17 cellular contexts compared by ENCODE assay signal in genomic region chr19:622666-623065, GRCh38. TPM values are rescaled to one million over a fixed set of nuclear protein-coding genes. Genes with fewer than 3 reads are reported as not detected.
A peak's percentile ranks its signal among the peaks of the same experiment; 100 is the strongest.
DNase-seq lines count a peak whose midpoint lies in the region; ATAC-seq, FAIRE-seq and TF ChIP-seq lines count a peak whose summit lies in the region.
"Had no signal": no experiment of that assay in that cellular context is flagged by ENCODE, and none has a peak within 500 bp of the region (broad histone marks: within the 10 kb centered on the region; RNA-seq: fewer than 3 reads in every experiment).

No MANE protein-coding gene starts in this region.

- peak overlapping the region; percentile 89 for H3K27ac ChIP-seq in astrocyte (ENCODE audit: low read depth, low read length)
- no peak overlapping the region for H3K27ac ChIP-seq in H1 (ENCODE audit: low read depth, low read length)

- CTCF ChIA-PET in H1 (lab: Charles Lee; ENCODE audit: partially characterized antibody), result interaction anchor here (1.4 to 2.0 kb wide), 4 partner anchors 9 to 115 kb away, joined by 4 to 6 read pairs (median 5); no protein-coding TSS in a partner anchor

- no peak overlapping the region for H3K18ac ChIP-seq in H1 (ENCODE audit: extremely low read depth, low read length)

- ATAC-seq in GM18907 (IDR thresholded peaks at IDR 0.05; ENCODE audit: unreplicated experiment), result no peak
- ATAC-seq: CD8-positive, alpha-beta T cell had no signal

- H3K9me3 ChIP-seq in astrocyte (ENCODE audit: insufficient read depth, low read depth, low read length), result no peaks in the 10 kb centered on the region
- H3K9me3 ChIP-seq in H1 (ENCODE audit: insufficient read depth in 2 of 2, low read depth in 1 of 2, low read length in 1 of 2), result no peaks in the 10 kb centered on the region

- H4K8ac ChIP-seq in H1 (ENCODE audit: extremely low read depth, insufficient read depth, low read length), result peak overlapping the region; percentile 51; the same call in 1 of the 2 replicates

- H3K79me1 ChIP-seq in H1 (ENCODE audit: low read depth, low read length), result no peaks in the 10 kb centered on the region

- H3K79me2 ChIP-seq in astrocyte (ENCODE audit: insufficient read depth, low read length) (no peaks in the 10 kb centered on the region), H1 (ENCODE audit: control insufficient read depth in 1 of 2, insufficient read depth in 2 of 2, low read length in 2 of 2) (no peaks in the 10 kb centered on the region; a peak in 1 of 4 replicates)

- H3K4ac ChIP-seq in H1 (replicated peaks; ENCODE audit: insufficient read length, low read depth, low read length), result no peak overlapping the region

- peaks cover 0 to 2% (median 0%) of the 10 kb centered on the region in 3 donors for H3K27me3 Mint-ChIP-seq in CD14-positive monocyte (ENCODE audit: low read depth in 3 of 3)
- H3K27me3 Mint-ChIP-seq in astrocyte (ENCODE audit: low read depth, unreplicated experiment), result no peaks in the 10 kb centered on the region

- H3K14ac ChIP-seq in H1 (ENCODE audit: insufficient read length), result no peak overlapping the region

- H4K5ac ChIP-seq in H1 (ENCODE audit: insufficient read length, low read depth, low read length), result no peak overlapping the region

- TF ChIP-seq CTCF in CD14-positive monocyte (IDR thresholded peaks at IDR 0.05) (no peak), astrocyte (IDR thresholded peaks at IDR 0.05; ENCODE audit: insufficient read depth, low read depth, low read length) (no peak), H1 (IDR thresholded peaks at IDR 0.05; ENCODE audit: control extremely low read depth in 1 of 3, insufficient read depth in 1 of 3, low read depth in 1 of 3, low read length in 3 of 3) (no peak)

- H4K91ac ChIP-seq in H1 (replicated peaks; ENCODE audit: insufficient read length, low read length), result no peak overlapping the region

- H3K4me3 Mint-ChIP-seq in CD14-positive monocyte, result no peak overlapping the region
- no peak overlapping the region for H3K4me3 Mint-ChIP-seq in astrocyte (ENCODE audit: unreplicated experiment)
- H3K4me3 Mint-ChIP-seq: CD8-positive, alpha-beta T cell had no signal

- 94% methylated on average over 37 of the region's 37 CpGs; no CpG with 5 or more reads in 1 of the 2 experiments for WGBS in H1 (ENCODE audit: extremely low coverage in 1 of 2, insufficient coverage in 1 of 2, insufficient read length in 1 of 2, insufficient replicate concordance in 2 of 2, low coverage in 1 of 2, low lambda C conversion rate in 2 of 2, missing lambda C conversion rate in 1 of 2), 2 experiments

- no peak overlapping the region for H2BK15ac ChIP-seq in H1 (ENCODE audit: low read length)

- H3K9me3 Mint-ChIP-seq in CD14-positive monocyte (peaks cover 0 to 19% (median 0%) of the 10 kb centered on the region in 7 donors), astrocyte (ENCODE audit: unreplicated experiment) (no peaks in the 10 kb centered on the region)
- H3K9me3 Mint-ChIP-seq: CD8-positive, alpha-beta T cell had no signal

- TF ChIP-seq RAD21 in H1 (IDR thresholded peaks at IDR 0.05 in 1 of 2, conservative IDR thresholded peaks at IDR 0.05 in 1 of 2; ENCODE audit: low read depth in 2 of 2, low read length in 2 of 2), result no peak

- H4K20me1 ChIP-seq in astrocyte (ENCODE audit: insufficient read depth, low read length) (peaks cover 5% of the 10 kb centered on the region), H1 (replicated peaks in 1 of 2; ENCODE audit: control insufficient read depth in 1 of 2, insufficient read depth in 2 of 2, low read length in 2 of 2) (peaks cover 3 to 13% of the 10 kb centered on the region in 2 experiments)

- intact Hi-C loops in CD14-positive monocyte (cut with micrococcal nuclease), result no loop called here

- H3K4me1 Mint-ChIP-seq in CD14-positive monocyte (no peaks in the 10 kb centered on the region), astrocyte (ENCODE audit: low read depth, unreplicated experiment) (peaks cover 8% of the 10 kb centered on the region)

- H2BK12ac ChIP-seq in H1 (ENCODE audit: low read depth, low read length), result no peak overlapping the region

- H3K56ac ChIP-seq in H1 (replicated peaks; ENCODE audit: insufficient read length, low read depth, low read length), result no peak overlapping the region

- H2BK120ac ChIP-seq in H1 (replicated peaks; ENCODE audit: low read depth, low read length), result no peak overlapping the region

- H2AK5ac ChIP-seq in H1 (ENCODE audit: low read depth, low read length), result no peak overlapping the region

- no peaks in the 10 kb centered on the region for H3K36me3 ChIP-seq in astrocyte (ENCODE audit: insufficient read depth, low read length)
- H3K36me3 ChIP-seq in H1 (ENCODE audit: control insufficient read depth in 2 of 4, insufficient read depth in 4 of 4, low read length in 3 of 4), result peaks cover 4 to 60% (median 35%) of the 10 kb centered on the region in 4 experiments; a peak in 7 of 8 replicates

- TF ChIP-seq POLR2A in H1 (IDR thresholded peaks at IDR 0.05; ENCODE audit: control extremely low read depth in 1 of 2, low read depth in 2 of 2, low read length in 2 of 2), result no peak

- no peak for TF ChIP-seq EP300 in H1 (IDR thresholded peaks at IDR 0.05; ENCODE audit: borderline replicate concordance in 1 of 2, low read depth in 2 of 2, low read length in 2 of 2)

- POLR2A ChIA-PET in H1 (lab: Charles Lee; ENCODE audit: partially characterized antibody), result interaction anchor here (0.7 to 2.0 kb wide), 7 partner anchors 10 to 191 kb away, joined by 3 to 4 read pairs (median 3); no protein-coding TSS in a partner anchor

- no peak overlapping the region for H3K23ac ChIP-seq in H1 (ENCODE audit: insufficient read length)

- H2BK5ac ChIP-seq in H1 (ENCODE audit: low read depth, low read length), result no peak overlapping the region

- DNase-seq in CD14-positive monocyte (ENCODE audit: low spot score) (peak; percentile 39), astrocyte (ENCODE audit: low read depth) (no peak), H1 (ENCODE audit: low read depth in 1 of 2, low spot score in 2 of 2) (no peak), NOMO-1 (lab: John Stamatoyannopoulos, UW; ENCODE audit: unreplicated experiment in 2 of 2) (no peak), hepatic stellate cell (ENCODE audit: low spot score) (no peak)
- no peak for DNase-seq in activated naive CD4-positive, alpha-beta T cell treated with Interleukin-2 at 50 U/mL for 16 hours
- DNase-seq: AML-193; Calu3; CD8-positive, alpha-beta T cell; DMS79 treated with DMSO at 0.1 percent for 48 hours; GF-D8; HCEC 1CT had no signal

- H3K27ac Mint-ChIP-seq in CD14-positive monocyte (no peak overlapping the region), astrocyte (ENCODE audit: unreplicated experiment) (no peak overlapping the region)
- H3K27ac Mint-ChIP-seq: CD8-positive, alpha-beta T cell had no signal

- H3K4me1 ChIP-seq in astrocyte (ENCODE audit: insufficient read depth, low read length) (peaks cover 19% of the 10 kb centered on the region), H1 (replicated peaks in 1 of 4; ENCODE audit: control insufficient read depth in 3 of 4, insufficient read depth in 4 of 4, low read length in 3 of 4) (no peaks in the 10 kb centered on the region)

- no peak for FAIRE-seq in astrocyte (lab: Jason Lieb, UNC)
- FAIRE-seq in H1 (lab: Jason Lieb, UNC), result no peak
- FAIRE-seq: A204.1, GM19239 had no signal

- no peak overlapping the region for H3K4me2 ChIP-seq in astrocyte (ENCODE audit: low read length)
- H3K4me2 ChIP-seq in H1 (ENCODE audit: insufficient read depth in 1 of 2, low read depth in 2 of 2, low read length in 2 of 2), result no peak overlapping the region

- H3K9ac ChIP-seq in astrocyte (ENCODE audit: low read length), result no peak overlapping the region
- no peak overlapping the region for H3K9ac ChIP-seq in H1 (replicated peaks in 1 of 4; ENCODE audit: extremely low read depth in 1 of 4, low read depth in 3 of 4, low read length in 3 of 4)

- no peaks in the 10 kb centered on the region for H3K27me3 ChIP-seq in astrocyte (ENCODE audit: insufficient read depth, low read length)
- H3K27me3 ChIP-seq in H1 (replicated peaks in 1 of 4; ENCODE audit: control insufficient read depth in 3 of 4, extremely low read depth in 1 of 4, insufficient read depth in 3 of 4, low read length in 3 of 4), result no peaks in the 10 kb centered on the region

- H2BK20ac ChIP-seq in H1 (ENCODE audit: low read length), result no peak overlapping the region

- H3K36me3 Mint-ChIP-seq in CD14-positive monocyte (peaks cover 38 to 68% of the 10 kb centered on the region in 2 donors), astrocyte (ENCODE audit: low read depth, unreplicated experiment) (peaks cover 6% of the 10 kb centered on the region)

- H3K23me2 ChIP-seq in H1 (ENCODE audit: low read depth, low read length), result no peaks in the 10 kb centered on the region

- H2AFZ ChIP-seq in astrocyte (ENCODE audit: low read depth, low read length) (no peak overlapping the region), H1 (ENCODE audit: low read length) (no peak overlapping the region)

- no peak overlapping the region for H3K4me3 ChIP-seq in astrocyte (ENCODE audit: insufficient read depth, low read depth, low read length)
- H3K4me3 ChIP-seq in H1 (ENCODE audit: extremely low read depth in 1 of 4, insufficient read depth in 2 of 4, low read depth in 3 of 4, low read length in 4 of 4), result no peak overlapping the region

RNA-seq across cellular contexts. Expression of gene POLRMT, which starts 10.7 kb away (rescaled TPM):
- 10 to 100 TPM; 16.2 to 17.6 TPM for polyA plus RNA-seq in CD14-positive monocyte
- 43.4 and 45.3 TPM in 2 replicates for total RNA-seq in astrocyte
- 110 and 111 TPM in 2 replicates for total RNA-seq in H1 (2021; fragmentation: NEBNext Ultra II Directional; extraction: Animal tissue kit (Norgen Biotek cat#: 25700))
- polyA plus RNA-seq in H1 (2011; rRNA removed), result 93.0 and 119 TPM in 2 replicates
- 84.7 TPM for polyA plus RNA-seq in H1 (2011; cell fraction: cytosol; rRNA removed)
- polyA plus RNA-seq in H1 (2011; cell fraction: nucleus; rRNA removed), result 444 TPM
- polyA plus RNA-seq in H1 (2012, experiment 1 of 2), result 84.6 to 159 TPM (median 148 TPM) in 4 replicates
- 84.5 TPM for polyA plus RNA-seq in H1 (2012, experiment 2 of 2)
- polyA plus RNA-seq in H1 (2013, experiment 1 of 2), result 105 TPM
- 97.6 TPM for polyA plus RNA-seq in H1 (2013, experiment 2 of 2)
- polyA minus RNA-seq in H1 (2011; rRNA and poly(A)+ RNA removed), result 132 and 217 TPM in 2 replicates
- 86.2 TPM for polyA minus RNA-seq in H1 (2011; cell fraction: cytosol; rRNA and poly(A)+ RNA removed)
- 105 TPM for polyA minus RNA-seq in H1 (2011; cell fraction: nucleus; rRNA and poly(A)+ RNA removed)

RNA-seq across cellular contexts. Expression of gene FGF22, which starts 17.0 kb away (rescaled TPM):
- not detected for polyA plus RNA-seq in CD14-positive monocyte
- total RNA-seq in astrocyte, result 0.25 TPM in 1 of 2 replicates, not detected in the other
- 1.7 and 1.9 TPM in 2 replicates for total RNA-seq in H1 (2021; fragmentation: NEBNext Ultra II Directional; extraction: Animal tissue kit (Norgen Biotek cat#: 25700))
- 0.44 and 0.99 TPM in 2 replicates for polyA plus RNA-seq in H1 (2011; rRNA removed)
- 1.3 TPM for polyA plus RNA-seq in H1 (2011; cell fraction: cytosol; rRNA removed)
- polyA plus RNA-seq in H1 (2011; cell fraction: nucleus; rRNA removed), result 4.9 TPM
- polyA plus RNA-seq in H1 (2012, experiment 1 of 2), result 1.9 to 3.1 TPM (median 2.3 TPM) in 4 replicates
- polyA plus RNA-seq in H1 (2012, experiment 2 of 2), result 0.64 TPM
- polyA plus RNA-seq in H1 (2013, experiment 1 of 2), result 0.85 TPM
- 0.81 TPM for polyA plus RNA-seq in H1 (2013, experiment 2 of 2)
- 0.22 TPM in 1 of 2 replicates, not detected in the other for polyA minus RNA-seq in H1 (2011; rRNA and poly(A)+ RNA removed)
- 0.73 TPM for polyA minus RNA-seq in H1 (2011; cell fraction: cytosol; rRNA and poly(A)+ RNA removed)
- polyA minus RNA-seq in H1 (2011; cell fraction: nucleus; rRNA and poly(A)+ RNA removed), result 0.90 TPM
- total RNA-seq: H4 had no signal

RNA-seq across cellular contexts. Expression of gene HCN2, which starts 33.0 kb away (rescaled TPM):
- polyA plus RNA-seq in CD14-positive monocyte, result not detected
- total RNA-seq in astrocyte, result 4.8 and 5.5 TPM in 2 replicates
- 3.6 and 4.0 TPM in 2 replicates for total RNA-seq in H1 (2021; fragmentation: NEBNext Ultra II Directional; extraction: Animal tissue kit (Norgen Biotek cat#: 25700))
- 1.0 and 1.9 TPM in 2 replicates for polyA plus RNA-seq in H1 (2011; rRNA removed)
- 1.3 TPM for polyA plus RNA-seq in H1 (2011; cell fraction: cytosol; rRNA removed)
- 3.2 TPM for polyA plus RNA-seq in H1 (2011; cell fraction: nucleus; rRNA removed)
- 1.6 to 4.6 TPM (median 3.9 TPM) in 4 replicates for polyA plus RNA-seq in H1 (2012, experiment 1 of 2)
- polyA plus RNA-seq in H1 (2012, experiment 2 of 2), result 2.2 TPM
- 3.0 TPM for polyA plus RNA-seq in H1 (2013, experiment 1 of 2)
- polyA plus RNA-seq in H1 (2013, experiment 2 of 2), result 3.2 TPM
- polyA minus RNA-seq in H1 (2011; rRNA and poly(A)+ RNA removed), result 1.6 and 4.2 TPM in 2 replicates
- polyA minus RNA-seq in H1 (2011; cell fraction: cytosol; rRNA and poly(A)+ RNA removed), result 2.5 TPM
- 1.4 TPM for polyA minus RNA-seq in H1 (2011; cell fraction: nucleus; rRNA and poly(A)+ RNA removed)
- total RNA-seq: HT-29 had no signal

RNA-seq across cellular contexts. Expression of gene RNF126, which starts 40.3 kb away (rescaled TPM):
- polyA plus RNA-seq in CD14-positive monocyte, result 10 to 100 TPM; 29.1 to 31.6 TPM
- 58.3 and 58.5 TPM in 2 replicates for total RNA-seq in astrocyte
- 64.7 and 68.0 TPM in 2 replicates for total RNA-seq in H1 (2021; fragmentation: NEBNext Ultra II Directional; extraction: Animal tissue kit (Norgen Biotek cat#: 25700))
- polyA plus RNA-seq in H1 (2011; rRNA removed), result 21.8 and 56.5 TPM in 2 replicates
- 41.8 TPM for polyA plus RNA-seq in H1 (2011; cell fraction: cytosol; rRNA removed)
- polyA plus RNA-seq in H1 (2011; cell fraction: nucleus; rRNA removed), result 90.9 TPM
- polyA plus RNA-seq in H1 (2012, experiment 1 of 2), result 43.7 to 67.7 TPM (median 63.8 TPM) in 4 replicates
- 52.5 TPM for polyA plus RNA-seq in H1 (2012, experiment 2 of 2)
- polyA plus RNA-seq in H1 (2013, experiment 1 of 2), result 85.5 TPM
- 80.6 TPM for polyA plus RNA-seq in H1 (2013, experiment 2 of 2)
- polyA minus RNA-seq in H1 (2011; rRNA and poly(A)+ RNA removed), result 5.7 and 7.1 TPM in 2 replicates
- polyA minus RNA-seq in H1 (2011; cell fraction: cytosol; rRNA and poly(A)+ RNA removed), result 31.9 TPM
- 33.1 TPM for polyA minus RNA-seq in H1 (2011; cell fraction: nucleus; rRNA and poly(A)+ RNA removed)

RNA-seq across cellular contexts. Expression of gene BSG, which starts 50.3 kb away (rescaled TPM):
- 100 to 1,000 TPM; 364 to 431 TPM for polyA plus RNA-seq in CD14-positive monocyte
- 807 and 871 TPM in 2 replicates for total RNA-seq in astrocyte
- 726 and 743 TPM in 2 replicates for total RNA-seq in H1 (2021; fragmentation: NEBNext Ultra II Directional; extraction: Animal tissue kit (Norgen Biotek cat#: 25700))
- 1,055 and 1,381 TPM in 2 replicates for polyA plus RNA-seq in H1 (2011; rRNA removed)
- 777 TPM for polyA plus RNA-seq in H1 (2011; cell fraction: cytosol; rRNA removed)
- 835 TPM for polyA plus RNA-seq in H1 (2011; cell fraction: nucleus; rRNA removed)
- polyA plus RNA-seq in H1 (2012, experiment 1 of 2), result 563 to 829 TPM (median 731 TPM) in 4 replicates
- polyA plus RNA-seq in H1 (2012, experiment 2 of 2), result 1,009 TPM
- 1,327 TPM for polyA plus RNA-seq in H1 (2013, experiment 1 of 2)
- 1,362 TPM for polyA plus RNA-seq in H1 (2013, experiment 2 of 2)
- polyA minus RNA-seq in H1 (2011; rRNA and poly(A)+ RNA removed), result 300 and 353 TPM in 2 replicates
- 459 TPM for polyA minus RNA-seq in H1 (2011; cell fraction: cytosol; rRNA and poly(A)+ RNA removed)
- 278 TPM for polyA minus RNA-seq in H1 (2011; cell fraction: nucleus; rRNA and poly(A)+ RNA removed)
